In the genomic region with DNA sequence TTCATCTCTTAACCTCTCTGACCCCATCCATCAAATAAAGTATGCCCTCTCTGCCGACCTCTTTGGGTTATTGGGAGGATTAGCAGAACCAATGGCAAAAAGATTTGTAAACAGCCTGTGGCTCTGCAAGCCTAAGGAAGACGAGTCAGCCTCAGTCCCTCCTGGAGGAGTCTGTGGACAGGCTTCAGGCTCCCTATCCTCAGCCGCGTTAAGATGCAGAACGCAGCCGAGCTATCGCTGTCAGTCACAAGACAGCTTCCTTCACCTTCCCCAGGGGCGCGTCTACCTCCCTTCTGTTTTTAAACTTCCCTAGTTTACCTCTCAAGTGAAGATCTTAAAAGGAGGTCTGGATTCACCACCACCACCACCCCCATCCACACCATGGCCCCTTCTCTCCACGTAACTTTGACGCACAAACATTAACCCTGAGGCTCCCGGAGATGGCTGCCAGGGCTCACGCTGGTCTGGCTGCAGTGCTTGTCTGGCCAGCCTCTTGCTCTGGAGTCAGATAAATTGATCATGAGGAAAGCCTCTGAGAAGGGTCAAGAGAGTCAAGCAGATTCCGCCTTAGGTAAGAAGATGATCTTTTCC, we compare ENCODE assay signal across 1 cellular context.
TF ChIP-seq lines count a peak whose summit lies in the region.

No MANE protein-coding gene starts in this region.

TF ChIP-seq in SK-N-SH, 30 proteins besides CTCF, POLR2A, EP300 and RAD21:
- no peak for TF ChIP-seq SMC3 (IDR thresholded peaks at IDR 0.05; ENCODE audit: low read depth, low read length)
